18 cellular contexts compared by ENCODE assay signal in the genomic region with DNA sequence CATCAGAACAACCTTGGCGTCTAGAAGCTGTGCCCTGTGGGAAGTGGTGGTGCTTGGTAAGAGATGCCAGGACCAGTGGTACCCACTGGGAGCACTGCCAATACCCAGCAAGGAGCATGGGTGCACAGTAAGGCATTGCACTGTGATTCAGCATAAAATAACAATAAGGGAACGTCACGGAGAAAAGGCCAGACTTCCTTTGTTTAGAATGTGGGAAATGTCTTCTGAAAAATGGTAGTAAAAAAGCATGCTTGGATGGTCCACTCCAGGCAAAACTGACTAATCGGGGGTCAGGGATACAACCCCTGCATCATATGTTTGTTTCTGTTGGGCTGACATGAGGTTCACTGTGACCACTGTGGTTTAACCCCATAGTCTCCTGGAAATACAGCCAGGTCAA. TPM values are rescaled to one million over a fixed set of nuclear protein-coding genes. Genes with fewer than 3 reads are reported as not detected.
DNase-seq lines count a peak whose midpoint lies in the region; ATAC-seq and TF ChIP-seq lines count a peak whose summit lies in the region.
"Had no signal": no experiment of that assay in that cellular context is flagged by ENCODE, and none has a peak within 500 bp of the region (broad histone marks: within the 10 kb centered on the region; RNA-seq: fewer than 3 reads in every experiment).

No MANE protein-coding gene starts in this region.

- no peak overlapping the region for H4K8ac ChIP-seq in neuronal stem cell (ENCODE audit: low read depth, low read length)

- CTCF ChIA-PET in PC-9 (lab: Charles Lee) = no interaction called here

- H3K9ac ChIP-seq in neuronal stem cell (ENCODE audit: low read depth, low read length, poor library complexity) = no peak overlapping the region

- TF ChIP-seq CTCF in PC-9 (conservative IDR thresholded peaks at IDR 0.05) (no peak), choroid plexus epithelial cell (conservative IDR thresholded peaks at IDR 0.05; ENCODE audit: low read depth, low read length) (no peak)

- intact Hi-C loops in PC-9 (cut with micrococcal nuclease; ENCODE audit: unreplicated experiment) = no loop called here

- H3K27me3 ChIP-seq in PC-9 (ENCODE audit: insufficient read depth, low read depth) (no peaks in the 10 kb centered on the region), neuronal stem cell (ENCODE audit: control insufficient read depth in 3 of 3, insufficient read depth in 3 of 3, low read depth in 1 of 3, low read length in 3 of 3) (no peaks in the 10 kb centered on the region)

- H2AK5ac ChIP-seq in neuronal stem cell (ENCODE audit: low read depth, low read length) = no peak overlapping the region

- no peak overlapping the region for H4K91ac ChIP-seq in neuronal stem cell (ENCODE audit: low read depth, low read length, poor library complexity)

- DNase-seq in Daoy (ENCODE audit: low read depth) (peak; percentile 71), PC-9 (peak; percentile 44 to 51), choroid plexus epithelial cell (ENCODE audit: low read depth) (peak; percentile 57), neuronal stem cell (ENCODE audit: low spot score) (no peak), NCI-H524 (lab: John Stamatoyannopoulos, UW) (no peak), superior temporal gyrus (ENCODE audit: extremely low spot score) (no peak), GF-D8 (lab: John Stamatoyannopoulos, UW) (no peak)
- DNase-seq: activated naive CD4-positive, alpha-beta T cell; MV-4-11; NCI-H446; stimulated activated CD4-positive, alpha-beta T cell treated with anti-CD3 and anti-CD28 coated beads, Interleukin-4, amount 100 ng/mL, for 1 hour; stimulated activated naive B cell treated with anti-CD40 and anti-IgM and Interleukin-4, amounts not matched to agents 10 μg/mL and 1 μg/mL and 100 μg/mL, for 72 hours had no signal

- no peaks in the 10 kb centered on the region for H3K79me2 ChIP-seq in PC-9 (ENCODE audit: low read depth)

- no peaks in the 10 kb centered on the region for H3K79me1 ChIP-seq in neuronal stem cell (ENCODE audit: low read depth, low read length)

- no peaks in the 10 kb centered on the region for H3K36me3 ChIP-seq in PC-9 (ENCODE audit: low read depth)
- no peaks in the 10 kb centered on the region for H3K36me3 ChIP-seq in neuronal stem cell (replicated peaks in 1 of 2; ENCODE audit: control insufficient read depth in 2 of 2, insufficient read depth in 2 of 2, low read length in 2 of 2)
- H3K36me3 ChIP-seq: esophagus muscularis mucosa, prostate gland had no signal

- H3K4ac ChIP-seq in neuronal stem cell (ENCODE audit: low read length) = no peak overlapping the region

- no peak overlapping the region for H2BK12ac ChIP-seq in neuronal stem cell (ENCODE audit: low read length)

- no CpG with 5 or more reads among the region's 4 CpGs for WGBS in neuronal stem cell (ENCODE audit: extremely low coverage in 2 of 2, insufficient read length in 2 of 2, insufficient replicate concordance in 1 of 2), 2 donors

- H3K27ac ChIP-seq in PC-9 (peak overlapping the region; percentile 95), neuronal stem cell (replicated peaks; ENCODE audit: low read length) (no peak overlapping the region)
- H3K27ac ChIP-seq: esophagus muscularis mucosa, prostate gland, RWPE1 had no signal

- peaks cover 34% of the 10 kb centered on the region for H3F3A ChIP-seq in PC-9 (ENCODE audit: insufficient read depth, low read depth)

- H3K4me3 ChIP-seq in PC-9 = peak overlapping the region; percentile 43; the same call in 1 of the 2 replicates
- no peak overlapping the region for H3K4me3 ChIP-seq in choroid plexus epithelial cell (ENCODE audit: low read depth, low read length)
- H3K4me3 ChIP-seq in neuronal stem cell (ENCODE audit: low read length in 2 of 2) = no peak overlapping the region
- H3K4me3 ChIP-seq: esophagus muscularis mucosa, prostate gland had no signal

- H2AFZ ChIP-seq in PC-9 (peak overlapping the region; percentile 76), neuronal stem cell (ENCODE audit: low read length) (peak overlapping the region; percentile 3)

- no peak overlapping the region for H2BK15ac ChIP-seq in neuronal stem cell (ENCODE audit: low read length)

- H2BK5ac ChIP-seq in neuronal stem cell (ENCODE audit: low read length) = no peak overlapping the region

- H3K4me1 ChIP-seq in PC-9 (replicated peaks; ENCODE audit: insufficient read depth) (peaks cover 57% of the 10 kb centered on the region), neuronal stem cell (ENCODE audit: control insufficient read depth in 2 of 2, insufficient read depth in 1 of 2, low read depth in 1 of 2, low read length in 2 of 2) (no peaks in the 10 kb centered on the region)
- H3K4me1 ChIP-seq: esophagus muscularis mucosa had no signal

- ATAC-seq in GM21825 (IDR thresholded peaks at IDR 0.05; ENCODE audit: unreplicated experiment) = no peak
- ATAC-seq: stimulated activated naive B cell treated with anti-CD40 and anti-IgM and Interleukin-4, amounts not matched to agents 10 μg/mL and 1 μg/mL and 100 μg/mL, for 72 hours had no signal

- H4K20me1 ChIP-seq in PC-9 (ENCODE audit: insufficient read depth) = no peaks in the 10 kb centered on the region

- H3K9me3 ChIP-seq in PC-9 (ENCODE audit: insufficient read depth, low read depth) (0 out of 2 replicates have a peak, but pooled peaks cover 5% of the 10 kb centered on the region), neuronal stem cell (replicated peaks in 1 of 2; ENCODE audit: control insufficient read depth in 2 of 2, insufficient read depth in 1 of 2, low read depth in 1 of 2, low read length in 2 of 2) (no peaks in the 10 kb centered on the region)
- H3K9me3 ChIP-seq: esophagus muscularis mucosa, prostate gland had no signal

- no peak overlapping the region for H3K23ac ChIP-seq in neuronal stem cell (ENCODE audit: low read depth, low read length, poor library complexity)

- POLR2A ChIA-PET in PC-9 (lab: Charles Lee; ENCODE audit: unreplicated experiment) = interaction anchor here (0.9 kb wide), 1 partner anchor 15 kb away, joined by 3 read pairs; a partner anchor contains a TSS

- no TSS peak for BruUV-seq in PC-9 (replicated peaks; lab: Mats Ljungman, UMichigan)

- H3K9me2 ChIP-seq in PC-9 (ENCODE audit: insufficient read depth) = no peaks in the 10 kb centered on the region

- peak overlapping the region; percentile 80 for H3K4me2 ChIP-seq in PC-9
- H3K4me2 ChIP-seq in neuronal stem cell (ENCODE audit: insufficient read depth, low read length, poor library complexity, severe bottlenecking) = no peak overlapping the region

- no peak overlapping the region for H2BK120ac ChIP-seq in neuronal stem cell (ENCODE audit: low read depth, low read length)

- no peak overlapping the region for H3K18ac ChIP-seq in neuronal stem cell (ENCODE audit: low read length)

- no peak overlapping the region for H3K14ac ChIP-seq in neuronal stem cell (ENCODE audit: low read length)

RNA-seq across cellular contexts. Expression of a gene that starts 14.7 kb away (rescaled TPM):
- total RNA-seq in Daoy (2014; rRNA removed; shearing (Covaris generic)) = 10.4 and 13.0 TPM in 2 replicates
- total RNA-seq in PC-9 (2021) = 7.5 and 11.4 TPM in 2 replicates
- polyA plus RNA-seq in neuronal stem cell (2013, experiment 1 of 2) = 5.2 TPM
- polyA plus RNA-seq in neuronal stem cell (2013, experiment 2 of 2) = 5.1 TPM

RNA-seq across cellular contexts. Expression of a gene that starts 46.1 kb away (rescaled TPM):
- total RNA-seq in Daoy (2014; rRNA removed; shearing (Covaris generic)) = 0.24 and 0.80 TPM in 2 replicates
- total RNA-seq in PC-9 (2021) = not detected in 2 replicates
- 0.01 TPM for polyA plus RNA-seq in neuronal stem cell (2013, experiment 1 of 2)
- polyA plus RNA-seq in neuronal stem cell (2013, experiment 2 of 2) = 0.03 TPM
- total RNA-seq: activated CD8-positive, alpha-beta memory T cell treated with anti-CD3 and anti-CD28 coated beads for 36 hours; chondrocyte had no signal

Comparison
In these comparisons a context has a peak if more than half of its experiments do, and no peak if none do; other contexts are left out.
1. DNase-seq: peak in Daoy (single experiment), PC-9 (2 of 2) and choroid plexus epithelial cell (single experiment); none in neuronal stem cell (single experiment), NCI-H524 (0 of 2), superior temporal gyrus (single experiment) and GF-D8 (single experiment).